In genomic region chr10:119818889-119819270, GRCh38 we compare ENCODE assay signal across 11 cellular contexts. TPM values are rescaled to one million over a fixed set of nuclear protein-coding genes. Genes with fewer than 3 reads are reported as not detected.
DNase-seq lines count a peak whose midpoint lies in the region; ATAC-seq, FAIRE-seq and TF ChIP-seq lines count a peak whose summit lies in the region.
"Had no signal": no experiment of that assay in that cellular context is flagged by ENCODE, and none has a peak within 500 bp of the region (broad histone marks: within the 10 kb centered on the region; RNA-seq: fewer than 3 reads in every experiment).

No MANE protein-coding gene starts in this region.

- H3K27me3 ChIP-seq in CD4-positive, alpha-beta T cell (ENCODE audit: control insufficient read depth, insufficient read depth, low read length) = no peaks in the 10 kb centered on the region
- no peaks in the 10 kb centered on the region for H3K27me3 ChIP-seq in mammary epithelial cell (ENCODE audit: insufficient read depth, low read length)

- H3K9me3 Mint-ChIP-seq in CD4-positive, alpha-beta T cell = no peaks in the 10 kb centered on the region
- no peaks in the 10 kb centered on the region for H3K9me3 Mint-ChIP-seq in progenitor cell of endocrine pancreas (ENCODE audit: low read depth)

- intact Hi-C loops in CD4-positive, alpha-beta T cell (cut with DNase I, micrococcal nuclease) = no loop called here
- intact Hi-C loops in mammary epithelial cell (cut with micrococcal nuclease) = no loop called here

- no peak for FAIRE-seq in GM19239 (lab: Jason Lieb, UNC)
- FAIRE-seq: HTR-8/SVneo, islet of Langerhans had no signal

- dilution Hi-C loops in mammary epithelial cell (cut with HindIII; ENCODE audit: low sequenced_read_pairs) = no loop called here

- H3K9me3 ChIP-seq in CD4-positive, alpha-beta T cell (ENCODE audit: control insufficient read depth, low read length) = no peaks in the 10 kb centered on the region
- H3K9me3 ChIP-seq in mammary epithelial cell (replicated peaks; ENCODE audit: insufficient read depth, low read length) = no peaks in the 10 kb centered on the region

- WGBS in mammary epithelial cell (ENCODE audit: low coverage, missing lambda C conversion rate) = 51% methylated on average over 10 of the region's 10 CpGs

- no peak for DNase-seq in CD4-positive, alpha-beta T cell
- DNase-seq in mammary epithelial cell (no peak), iPS DF 19.7 (ENCODE audit: low read depth, low spot score) (peak; percentile 20), progenitor cell of endocrine pancreas (ENCODE audit: low spot score, unreplicated experiment) (no peak), T1000 (lab: John Stamatoyannopoulos, UW) (no peak), NCI-H2029 (lab: John Stamatoyannopoulos, UW) (no peak), GM19239 (ENCODE audit: insufficient read length, low spot score) (no peak)
- DNase-seq: NCI-H1694 had no signal

- peaks cover 49% of the 10 kb centered on the region for H3K36me3 Mint-ChIP-seq in CD4-positive, alpha-beta T cell (ENCODE audit: low read depth)
- H3K36me3 Mint-ChIP-seq in progenitor cell of endocrine pancreas (ENCODE audit: insufficient read depth) = peaks cover 12% of the 10 kb centered on the region

- no TSS peak for BruUV-seq in mammary epithelial cell (replicated peaks; lab: Mats Ljungman, UMichigan)

- H3K9ac ChIP-seq in mammary epithelial cell (ENCODE audit: insufficient read depth, low read length) = no peak overlapping the region

- H3K27me3 Mint-ChIP-seq in CD4-positive, alpha-beta T cell = no peaks in the 10 kb centered on the region
- H3K27me3 Mint-ChIP-seq in progenitor cell of endocrine pancreas = no peaks in the 10 kb centered on the region

- H3K36me3 ChIP-seq in mammary epithelial cell (ENCODE audit: insufficient read depth, low read length) = no peaks in the 10 kb centered on the region

- peak overlapping the region; percentile 80 for H3K4me2 ChIP-seq in mammary epithelial cell (ENCODE audit: insufficient read depth, low read depth, low read length)

- H3K79me2 ChIP-seq in mammary epithelial cell (ENCODE audit: insufficient read depth, low read length) = no peaks in the 10 kb centered on the region

- H3K4me3 ChIP-seq in mammary epithelial cell (replicated peaks in 1 of 3; ENCODE audit: insufficient read depth in 1 of 3, low read depth in 2 of 3, low read length in 3 of 3) = peak overlapping the region in 2 of 3 experiments; percentile 38 to 40

- no peak overlapping the region for H3K27ac ChIP-seq in CD4-positive, alpha-beta T cell (ENCODE audit: low read depth, low read length)
- no peak overlapping the region for H3K27ac ChIP-seq in mammary epithelial cell (ENCODE audit: insufficient read depth, low read depth, low read length)

- in situ Hi-C loops in mammary epithelial cell (cut with MboI; ENCODE audit: low sequenced_read_pairs in 2 of 2) = no loop called here

- peaks cover 11% of the 10 kb centered on the region for H3K4me1 ChIP-seq in mammary epithelial cell (ENCODE audit: insufficient read depth, low read length)

- H3K27ac Mint-ChIP-seq in CD4-positive, alpha-beta T cell = no peak overlapping the region
- H3K27ac Mint-ChIP-seq in progenitor cell of endocrine pancreas = peak overlapping the region; percentile 95

- peak overlapping the region; percentile 63 for H3K4me3 Mint-ChIP-seq in CD4-positive, alpha-beta T cell
- H3K4me3 Mint-ChIP-seq in progenitor cell of endocrine pancreas (ENCODE audit: low read depth) = peak overlapping the region; percentile 77

- H4K20me1 ChIP-seq in mammary epithelial cell (ENCODE audit: insufficient read depth, low read length) = no peaks in the 10 kb centered on the region

- TF ChIP-seq CTCF in CD4-positive, alpha-beta T cell (IDR thresholded peaks at IDR 0.05) = no peak
- TF ChIP-seq CTCF in mammary epithelial cell (conservative IDR thresholded peaks at IDR 0.05 in 1 of 2, IDR thresholded peaks at IDR 0.05 in 1 of 2; ENCODE audit: extremely low read depth in 1 of 2, insufficient read depth in 1 of 2, low read depth in 1 of 2, low read length in 2 of 2) = no peak
- no peak for TF ChIP-seq CTCF in progenitor cell of endocrine pancreas (IDR thresholded peaks at IDR 0.05; ENCODE audit: unreplicated experiment)

- CTCF ChIA-PET in CD4-positive, alpha-beta T cell (lab: Charles Lee) = no interaction called here
- CTCF ChIA-PET in mammary epithelial cell (lab: Charles Lee; ENCODE audit: low non-redundant PET) = no interaction called here

- H2AFZ ChIP-seq in mammary epithelial cell (ENCODE audit: low read depth, low read length) = peak overlapping the region; percentile 85

- POLR2A ChIA-PET in CD4-positive, alpha-beta T cell (lab: Charles Lee) = interaction anchor here (0.6 kb wide), 1 partner anchor 49 kb away, joined by 3 read pairs; no protein-coding TSS in a partner anchor

- no peaks in the 10 kb centered on the region for H3K4me1 Mint-ChIP-seq in CD4-positive, alpha-beta T cell (ENCODE audit: low read depth)
- H3K4me1 Mint-ChIP-seq in progenitor cell of endocrine pancreas (ENCODE audit: low read depth) = peaks cover 8% of the 10 kb centered on the region

- no peak for ATAC-seq in CD4-positive, alpha-beta T cell (ENCODE audit: poor library complexity)
- no peak for ATAC-seq in GM21576 (IDR thresholded peaks at IDR 0.05; ENCODE audit: unreplicated experiment)

RNA-seq across cellular contexts. Expression of gene MCMBP, which starts 53.8 kb away (rescaled TPM):
- total RNA-seq in CD4-positive, alpha-beta T cell = 10 to 100 TPM; 14.5 to 14.6 TPM
- total RNA-seq in mammary epithelial cell (10 to 100 TPM; 48.7 to 65.0 TPM), progenitor cell of endocrine pancreas (44.9 and 47.0 TPM in 2 replicates)
- 60.4 TPM for polyA plus RNA-seq in mammary epithelial cell
- 61.1 TPM for polyA minus RNA-seq in mammary epithelial cell
